ENCODE assay signal across 1 cellular context in the genomic region with DNA sequence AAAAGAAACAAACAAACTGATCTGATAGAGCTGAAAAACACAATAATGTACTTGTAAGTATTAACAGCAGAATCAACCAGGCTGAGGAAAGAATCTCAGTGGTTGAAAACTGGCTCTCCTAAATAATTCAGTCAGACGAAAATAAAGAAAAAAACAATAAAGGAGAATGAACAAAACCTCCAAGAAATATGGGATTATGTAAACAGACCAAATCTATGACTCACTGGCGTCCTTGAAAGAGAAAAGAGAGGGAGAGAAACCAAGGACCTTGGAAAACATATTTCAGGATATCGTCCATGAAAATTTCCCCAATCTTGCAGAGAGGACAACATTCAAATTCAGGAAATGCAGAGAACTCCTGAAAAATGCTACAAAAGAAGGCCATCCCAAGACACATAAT.
TF ChIP-seq lines count a peak whose summit lies in the region.

No MANE protein-coding gene starts in this region.

TF ChIP-seq in endothelial cell of umbilical vein, 7 proteins besides CTCF, POLR2A, EP300 and RAD21:
- TF ChIP-seq FOS (IDR thresholded peaks at IDR 0.05; ENCODE audit: borderline replicate concordance, insufficient read depth, low read length) (peak; percentile 63), GATA2 (IDR thresholded peaks at IDR 0.05; ENCODE audit: insufficient read depth, insufficient read length, low read depth, low read length) (no peak), JUN (IDR thresholded peaks at IDR 0.05; ENCODE audit: borderline replicate concordance, insufficient read depth, insufficient read length, low read depth) (peak; percentile 19)
